9 cellular contexts compared by ENCODE assay signal in the genomic region with DNA sequence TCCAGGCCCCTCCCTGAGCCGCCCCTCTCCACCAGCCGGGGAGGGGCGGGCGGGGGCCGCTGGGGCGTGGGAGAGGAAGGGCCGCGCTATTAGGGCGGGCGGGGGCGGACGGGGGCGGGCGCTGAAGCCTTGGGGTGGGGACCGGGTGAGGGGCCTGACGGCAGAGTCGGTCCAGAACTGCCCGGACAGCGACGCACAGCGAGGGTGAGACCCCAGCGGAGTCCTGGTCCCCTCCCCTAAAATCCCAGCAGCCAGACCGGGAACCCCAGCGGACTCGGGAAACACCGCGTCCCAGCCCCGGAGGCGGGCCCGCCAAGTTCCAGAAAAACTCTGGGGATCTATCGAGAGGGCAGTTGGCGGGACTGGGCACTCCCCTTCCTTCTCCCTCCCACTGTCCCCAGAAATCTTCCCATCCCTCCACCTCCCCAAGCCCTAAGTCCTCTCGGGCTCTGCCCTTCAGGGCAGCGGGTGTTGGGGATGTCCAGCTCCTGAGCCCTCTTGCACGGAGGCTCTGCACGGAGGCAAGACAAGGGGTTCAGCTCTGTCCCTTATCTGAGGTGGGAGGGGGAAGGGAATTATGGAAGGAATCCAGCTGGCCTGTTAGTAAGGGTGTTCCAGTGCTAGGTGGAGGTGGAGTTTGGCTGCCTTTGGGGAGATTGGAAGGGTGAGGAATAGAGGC. TPM values are rescaled to one million over a fixed set of nuclear protein-coding genes. Genes with fewer than 3 reads are reported as not detected.
DNase-seq lines count a peak whose midpoint lies in the region; ATAC-seq, FAIRE-seq and TF ChIP-seq lines count a peak whose summit lies in the region.
"Had no signal": no experiment of that assay in that cellular context is flagged by ENCODE, and none has a peak within 500 bp of the region (broad histone marks: within the 10 kb centered on the region; RNA-seq: fewer than 3 reads in every experiment).

A gene with protein sequence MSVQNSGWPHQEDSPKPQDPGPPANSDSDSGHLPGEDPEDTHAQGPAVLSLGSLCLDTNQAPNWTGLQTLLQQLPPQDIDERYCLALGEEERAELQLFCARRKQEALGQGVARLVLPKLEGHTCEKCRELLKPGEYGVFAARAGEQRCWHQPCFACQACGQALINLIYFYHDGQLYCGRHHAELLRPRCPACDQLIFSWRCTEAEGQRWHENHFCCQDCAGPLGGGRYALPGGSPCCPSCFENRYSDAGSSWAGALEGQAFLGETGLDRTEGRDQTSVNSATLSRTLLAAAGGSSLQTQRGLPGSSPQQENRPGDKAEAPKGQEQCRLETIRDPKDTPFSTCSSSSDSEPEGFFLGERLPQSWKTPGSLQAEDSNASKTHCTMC (plus strand): TSS at position 160 of the 679 bp plus-strand sequence. CDS start 2,692 bp downstream, outside the sequence.

- H3K27ac Mint-ChIP-seq in brain (peak within 1 kb of the TSS; percentile 81 to 96 (median 93)), immature natural killer cell (peak within 1 kb of the TSS in 3 of 6 donors; percentile 15 to 69 (median 49))

- WGBS in small intestine, 3 donors = 0 to 2% (median 2%) methylated on average over 33 to 36 of the region's 36 CpGs

- peak within 1 kb of the TSS; percentile 6 to 87 for H3K27ac ChIP-seq in small intestine (ENCODE audit: low read depth in 1 of 2, low read length in 1 of 2)

- peak within 1 kb of the TSS; percentile 90 to 94 (median 93) for H3K4me3 Mint-ChIP-seq in brain
- peak within 1 kb of the TSS; percentile 82 to 90 (median 88) for H3K4me3 Mint-ChIP-seq in immature natural killer cell

- DNase-seq in DMS53 (lab: John Stamatoyannopoulos, UW) (peak; percentile 63), DMS53 treated with DMSO at 0.1 percent for 48 hours (lab: John Stamatoyannopoulos, UW; ENCODE audit: unreplicated experiment) (no peak), M059J (ENCODE audit: low read depth) (peak; percentile 76), immature natural killer cell (no peak), small intestine (peak; percentile 60)
- DNase-seq in activated CD8-positive, alpha-beta memory T cell treated with anti-CD3 and anti-CD28 coated beads, Interleukin-2, amount 50 U/mL, for 4 hours = no peak

- H3K9me3 ChIP-seq in small intestine (ENCODE audit: control insufficient read depth, low read depth) = no peaks in the 10 kb centered on the region

- no peak for TF ChIP-seq CTCF in brain (conservative IDR thresholded peaks at IDR 0.05)

- H3K9me3 Mint-ChIP-seq in brain (no peaks in the 10 kb centered on the region), immature natural killer cell (no peaks in the 10 kb centered on the region)

- H3K36me3 ChIP-seq in small intestine (ENCODE audit: control insufficient read depth in 2 of 2, insufficient read depth in 2 of 2, low read length in 2 of 2) = no peaks in the 10 kb centered on the region

- peaks cover 13% of the 10 kb centered on the region for H3K27me3 Mint-ChIP-seq in brain
- peaks cover 2 to 3% (median 3%) of the 10 kb centered on the region in 3 donors for H3K27me3 Mint-ChIP-seq in immature natural killer cell (ENCODE audit: low read depth in 3 of 3)

- peak within 1 kb of the TSS; percentile 59 to 76 for H3K4me3 ChIP-seq in small intestine (ENCODE audit: low read depth in 1 of 2, low read length in 2 of 2)

- H3K4me1 Mint-ChIP-seq in brain (peaks cover 44% of the 10 kb centered on the region), immature natural killer cell (peaks cover 11 to 21% of the 10 kb centered on the region in 2 donors)

- H3K4me1 ChIP-seq in small intestine (ENCODE audit: control insufficient read depth in 2 of 2, insufficient read depth in 1 of 2, low read depth in 1 of 2, low read length in 1 of 2) = peaks cover 0 to 3% of the 10 kb centered on the region in 2 donors

- ATAC-seq in HG02623 (IDR thresholded peaks at IDR 0.05; ENCODE audit: unreplicated experiment) = no peak

- H3K36me3 Mint-ChIP-seq in brain (peaks cover 6% of the 10 kb centered on the region), immature natural killer cell (peaks cover 0 to 5% (median 0%) of the 10 kb centered on the region in 3 donors)

- H3K27me3 ChIP-seq in small intestine (ENCODE audit: control insufficient read depth in 2 of 2, insufficient read depth in 2 of 2, low read length in 2 of 2) = no peaks in the 10 kb centered on the region

- FAIRE-seq in small intestine (lab: Jason Lieb, UNC) = no peak
- FAIRE-seq: A204.1 had no signal

RNA-seq across cellular contexts. Expression of the gene that starts here (rescaled TPM):
- 0.12 and 0.30 TPM in 2 replicates for total RNA-seq in M059J (2014; rRNA removed; shearing (Covaris generic))
- not detected for polyA plus RNA-seq in brain (ENCODE audit: insufficient read depth, low read depth, low replicate concordance)
- not detected for polyA plus RNA-seq in immature natural killer cell
- 1 to 10 TPM in 1 of 3 donors, under 1 TPM in 1, not detected in 1; 0.89 to 1.6 TPM for polyA plus RNA-seq in small intestine

Comparison
In these comparisons a context has a peak if more than half of its experiments do, and no peak if none do; other contexts are left out.
1. DNase-seq: peak in DMS53 (single experiment) and small intestine (single experiment); none in DMS53 treated with DMSO at 0.1 percent for 48 hours (single experiment), immature natural killer cell (0 of 3) and activated CD8-positive, alpha-beta memory T cell treated with anti-CD3 and anti-CD28 coated beads, Interleukin-2, amount 50 U/mL, for 4 hours (single experiment).
2. Peak in DNase-seq in M059J; RNA of the gene not detected or under 1 TPM.